1 cellular context compared by ENCODE assay signal in genomic region chr3:126527006-126527405, GRCh38.
A peak's percentile ranks its signal among the peaks of the same experiment; 100 is the strongest.
TF ChIP-seq lines count a peak whose summit lies in the region.

No MANE protein-coding gene starts in this region.

TF ChIP-seq in HepG2, 621 proteins besides CTCF, POLR2A, EP300 and RAD21:
- TF ChIP-seq NAIF1 (CRISPR knock-in tag; IDR thresholded peaks at IDR 0.05; ENCODE audit: borderline replicate concordance) (no peak), POLR2AphosphoS2 (IDR thresholded peaks at IDR 0.05; ENCODE audit: low read depth, low read length) (no peak), ZBTB20 (CRISPR knock-in tag; IDR thresholded peaks at IDR 0.05; ENCODE audit: borderline replicate concordance, low read depth) (no peak), ZNF891 (CRISPR knock-in tag; IDR thresholded peaks at IDR 0.05) (peak; percentile 44; the same call in 1 of the 2 replicates), ZNF280B (CRISPR knock-in tag; IDR thresholded peaks at IDR 0.05; ENCODE audit: borderline replicate concordance) (0 out of 2 replicates have a peak, but pooled peaks have one; percentile 24)
